8 cellular contexts compared by ENCODE assay signal in the genomic region with DNA sequence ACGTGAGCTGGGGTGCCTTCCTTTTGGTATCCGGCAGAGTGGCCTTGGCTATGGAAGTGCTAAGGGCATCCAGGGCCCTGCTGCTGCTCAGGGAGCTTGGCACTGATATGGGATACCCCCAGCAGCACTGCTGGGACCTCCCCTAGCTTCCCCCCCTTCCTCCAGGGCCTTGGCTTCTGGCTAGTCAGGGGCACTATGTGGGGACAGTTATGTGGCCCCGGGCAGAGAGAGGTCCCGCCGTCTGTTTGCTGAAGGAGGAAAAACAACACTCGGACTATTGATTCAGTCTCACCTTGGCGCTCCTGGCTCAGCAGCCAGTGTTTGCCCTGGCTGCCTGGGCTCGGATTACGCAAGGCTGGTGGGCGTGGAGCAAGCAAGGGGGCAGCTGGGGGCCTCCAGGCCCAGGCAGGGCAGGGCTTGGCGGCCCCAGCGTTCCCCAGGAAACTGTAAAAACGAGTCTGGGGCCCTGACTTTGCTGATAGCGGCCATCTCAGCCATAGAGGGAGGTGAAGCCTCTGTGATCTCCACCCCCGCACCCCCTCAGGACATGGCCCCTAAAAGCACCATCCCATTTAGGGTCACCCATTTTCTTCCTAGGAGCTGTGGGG. TPM values are rescaled to one million over a fixed set of nuclear protein-coding genes. Genes with fewer than 3 reads are reported as not detected.
DNase-seq lines count a peak whose midpoint lies in the region; ATAC-seq, FAIRE-seq and TF ChIP-seq lines count a peak whose summit lies in the region.

No MANE protein-coding gene starts in this region.

- peaks cover 3% of the 10 kb centered on the region for H3K9me1 ChIP-seq in keratinocyte (ENCODE audit: control insufficient read depth, extremely low read depth, insufficient read depth, low read length)

- no peaks in the 10 kb centered on the region for H3K9me3 Mint-ChIP-seq in activated T-cell treated with anti-CD3 and anti-CD28 coated beads, Interleukin-2, amount 50 U/mL, for 72 hours
- H3K9me3 Mint-ChIP-seq in activated CD8-positive, alpha-beta T cell treated with anti-CD3 and anti-CD28 coated beads for 36 hours, result no peaks in the 10 kb centered on the region

- no peaks in the 10 kb centered on the region for H3K27me3 ChIP-seq in keratinocyte (ENCODE audit: control insufficient read depth, extremely low read depth, insufficient read depth, low read length)
- H3K27me3 ChIP-seq in tibial artery, result no peaks in the 10 kb centered on the region

- H2AFZ ChIP-seq in keratinocyte (ENCODE audit: control insufficient read depth, low read length), result no peak overlapping the region

- H3K4me1 ChIP-seq in keratinocyte (ENCODE audit: control insufficient read depth, extremely low read depth, insufficient read depth, low read length) (peaks cover 37% of the 10 kb centered on the region), tibial artery (peaks cover 0 to 44% (median 41%) of the 10 kb centered on the region in 4 donors)

- ATAC-seq in activated T-cell treated with anti-CD3 and anti-CD28 coated beads, Interleukin-2, amount 50 U/mL, for 72 hours (replicated peaks in 1 of 2), result no peak
- no peak for ATAC-seq in activated CD8-positive, alpha-beta T cell treated with anti-CD3 and anti-CD28 coated beads for 36 hours
- ATAC-seq in GM19023 (IDR thresholded peaks at IDR 0.05; ENCODE audit: unreplicated experiment), result no peak

- intact Hi-C loops in activated CD8-positive, alpha-beta T cell treated with anti-CD3 and anti-CD28 coated beads for 36 hours (cut with micrococcal nuclease), result loop anchor here (5.0 kb wide), 2 partner anchors 37 to 57 kb away; no protein-coding TSS in a partner anchor
- intact Hi-C loops in tibial artery (cut with DNase I; ENCODE audit: low total_unique reads), result loop anchor here (5.0 kb wide), 2 partner anchors 58 to 157 kb away; partner anchors contain the start of genes BLM and HDDC3

- CTCF ChIA-PET in activated CD8-positive, alpha-beta T cell treated with anti-CD3 and anti-CD28 coated beads for 36 hours (lab: Charles Lee), result interaction anchor here (0.8 to 2.1 kb wide), 5 partner anchors 11 to 255 kb away, joined by 3 to 18 read pairs (median 7); partner anchors contain the start of gene HDDC3
- CTCF ChIA-PET in GM10248 (lab: Yijun Ruan, JAX), result interaction anchor here (1.4 to 1.9 kb wide), 3 partner anchors 12 to 226 kb away, joined by 3 to 12 read pairs (median 4); no protein-coding TSS in a partner anchor

- no peaks in the 10 kb centered on the region for H3K27me3 Mint-ChIP-seq in activated T-cell treated with anti-CD3 and anti-CD28 coated beads, Interleukin-2, amount 50 U/mL, for 72 hours (ENCODE audit: low read depth)
- no peaks in the 10 kb centered on the region for H3K27me3 Mint-ChIP-seq in activated CD8-positive, alpha-beta T cell treated with anti-CD3 and anti-CD28 coated beads for 36 hours

- no peak overlapping the region for H3K9ac ChIP-seq in keratinocyte (ENCODE audit: control insufficient read depth, extremely low read depth, insufficient read depth, low read length)

- FAIRE-seq in keratinocyte (lab: Jason Lieb, UNC), result no peak

- peaks cover 70% of the 10 kb centered on the region for H3K4me1 Mint-ChIP-seq in activated T-cell treated with anti-CD3 and anti-CD28 coated beads, Interleukin-2, amount 50 U/mL, for 72 hours (ENCODE audit: low read depth)
- peaks cover 43% of the 10 kb centered on the region for H3K4me1 Mint-ChIP-seq in activated CD8-positive, alpha-beta T cell treated with anti-CD3 and anti-CD28 coated beads for 36 hours (ENCODE audit: low read depth)

- TF ChIP-seq CTCF in activated CD8-positive, alpha-beta T cell treated with anti-CD3 and anti-CD28 coated beads for 36 hours (IDR thresholded peaks at IDR 0.05), result no peak
- TF ChIP-seq CTCF in keratinocyte (optimal IDR thresholded peaks at IDR 0.05 in 1 of 3, IDR thresholded peaks at IDR 0.05 in 1 of 3, conservative IDR thresholded peaks at IDR 0.05 in 1 of 3; ENCODE audit: extremely low read depth in 1 of 3, insufficient read depth in 2 of 3, low read length in 3 of 3) (no peak), tibial artery (IDR thresholded peaks at IDR 0.05) (no peak), GM10248 (IDR thresholded peaks at IDR 0.05; ENCODE audit: control extremely low read depth, extremely low read depth, low read depth, missing control alignments) (no peak)

- dilution Hi-C loops in keratinocyte (cut with MboI; ENCODE audit: extremely low pct_ligation_motif_present, low sequenced_read_pairs), result no loop called here

- no peaks in the 10 kb centered on the region for H3K9me3 ChIP-seq in keratinocyte (ENCODE audit: control insufficient read depth, low read depth, low read length)
- H3K9me3 ChIP-seq in tibial artery, result no peaks in the 10 kb centered on the region

- no peak for DNase-seq in activated T-cell treated with anti-CD3 and anti-CD28 coated beads, Interleukin-2, amount 50 U/mL, for 72 hours
- no peak for DNase-seq in activated T-cell treated with anti-CD3 and anti-CD28 coated beads, Interleukin-2, amount 50 U/mL, for 1 hour
- DNase-seq in activated CD8-positive, alpha-beta T cell treated with anti-CD3 and anti-CD28 coated beads for 36 hours, result no peak
- DNase-seq in keratinocyte (ENCODE audit: low read depth, low spot score) (no peak), tibial artery (no peak), GM10248 (ENCODE audit: extremely low spot score) (no peak), UCSD-AML1 (lab: John Stamatoyannopoulos, UW; ENCODE audit: unreplicated experiment) (no peak)

- H3K27ac ChIP-seq in keratinocyte (ENCODE audit: control insufficient read depth, insufficient read depth, low read length), result no peak overlapping the region
- H3K27ac ChIP-seq in tibial artery, result peak overlapping the region; percentile 97 to 98

- POLR2A ChIA-PET in activated CD8-positive, alpha-beta T cell treated with anti-CD3 and anti-CD28 coated beads for 36 hours (lab: Charles Lee), result interaction anchor here (0.6 to 1.7 kb wide), 11 partner anchors 8 to 59 kb away, joined by 3 to 8 read pairs (median 3); partner anchors contain the start of gene MAN2A2
- POLR2A ChIA-PET in GM10248 (lab: Yijun Ruan, JAX), result no interaction called here

- H3K36me3 ChIP-seq in keratinocyte (ENCODE audit: control insufficient read depth in 2 of 2, extremely low read depth in 1 of 2, insufficient read depth in 2 of 2, low read length in 2 of 2) (peaks cover 7 to 24% of the 10 kb centered on the region in 2 experiments), tibial artery (peaks cover 34 to 37% (median 35%) of the 10 kb centered on the region in 3 donors)

- H3K27ac Mint-ChIP-seq in activated T-cell treated with anti-CD3 and anti-CD28 coated beads, Interleukin-2, amount 50 U/mL, for 72 hours, result peak overlapping the region; percentile 100
- H3K27ac Mint-ChIP-seq in activated CD8-positive, alpha-beta T cell treated with anti-CD3 and anti-CD28 coated beads for 36 hours, result no peak overlapping the region

- no peaks in the 10 kb centered on the region for H4K20me1 ChIP-seq in keratinocyte (ENCODE audit: control insufficient read depth, extremely low read depth, insufficient read depth, low read length)

- H3K4me3 ChIP-seq in keratinocyte (ENCODE audit: control insufficient read depth in 2 of 3, extremely low read depth in 1 of 3, insufficient read depth in 2 of 3, low read depth in 1 of 3, low read length in 3 of 3) (no peak overlapping the region), tibial artery (no peak overlapping the region)

- peaks cover 37 to 52% of the 10 kb centered on the region in 2 donors for H3K36me3 Mint-ChIP-seq in activated T-cell treated with anti-CD3 and anti-CD28 coated beads, Interleukin-2, amount 50 U/mL, for 72 hours (ENCODE audit: insufficient read depth in 2 of 2)
- H3K36me3 Mint-ChIP-seq in activated CD8-positive, alpha-beta T cell treated with anti-CD3 and anti-CD28 coated beads for 36 hours (ENCODE audit: low read depth), result peaks cover 41% of the 10 kb centered on the region

- peak overlapping the region; percentile 88 for H3K4me2 ChIP-seq in keratinocyte (ENCODE audit: control insufficient read depth, extremely low read depth, insufficient read depth, low read depth, low read length)

- peak overlapping the region; percentile 90 to 98 for H3K4me3 Mint-ChIP-seq in activated T-cell treated with anti-CD3 and anti-CD28 coated beads, Interleukin-2, amount 50 U/mL, for 72 hours
- peak overlapping the region; percentile 83 for H3K4me3 Mint-ChIP-seq in activated CD8-positive, alpha-beta T cell treated with anti-CD3 and anti-CD28 coated beads for 36 hours

- peaks cover 52% of the 10 kb centered on the region for H3K79me2 ChIP-seq in keratinocyte (ENCODE audit: control insufficient read depth, insufficient read depth, low read length)

RNA-seq across cellular contexts. Expression of gene FURIN, which starts 5.7 kb away (rescaled TPM):
- total RNA-seq in activated T-cell treated with anti-CD3 and anti-CD28 coated beads, Interleukin-2, amount 50 U/mL, for 72 hours, result 100 to 1,000 TPM; 604 to 721 TPM
- total RNA-seq in activated CD8-positive, alpha-beta T cell treated with anti-CD3 and anti-CD28 coated beads for 36 hours, result 100 to 1,000 TPM; 111 to 117 TPM
- polyA plus RNA-seq in keratinocyte, result 22.8 to 36.5 TPM (median 34.7 TPM) in 3 replicates
- 52.4 TPM for polyA plus RNA-seq in keratinocyte (2011; ENCODE audit: low read depth)
- 18.2 and 36.2 TPM in 2 replicates for polyA plus RNA-seq in keratinocyte (2011; cell fraction: cytosol; rRNA removed)
- 54.7 and 61.8 TPM in 2 replicates for polyA plus RNA-seq in keratinocyte (2011; cell fraction: nucleus; rRNA removed)
- 44.8 and 74.3 TPM in 2 replicates for polyA plus RNA-seq in keratinocyte (2012; ENCODE audit: low replicate concordance)
- polyA minus RNA-seq in keratinocyte, result 41.0 to 160 TPM (median 48.8 TPM) in 3 replicates
- 88.1 TPM for polyA minus RNA-seq in keratinocyte (2011; cell fraction: cytosol; rRNA and poly(A)+ RNA removed)
- 67.9 and 69.1 TPM in 2 replicates for polyA minus RNA-seq in keratinocyte (2011; cell fraction: nucleus; rRNA and poly(A)+ RNA removed)

RNA-seq across cellular contexts. Expression of gene FES, which starts 10.2 kb away (rescaled TPM):
- total RNA-seq in activated T-cell treated with anti-CD3 and anti-CD28 coated beads, Interleukin-2, amount 50 U/mL, for 72 hours, result 10 to 100 TPM; 68.3 to 81.5 TPM
- 1 to 10 TPM; 4.1 to 4.6 TPM for total RNA-seq in activated CD8-positive, alpha-beta T cell treated with anti-CD3 and anti-CD28 coated beads for 36 hours
- polyA plus RNA-seq in keratinocyte, result 0.24 to 0.34 TPM (median 0.28 TPM) in 3 replicates
- polyA plus RNA-seq in keratinocyte (2011; ENCODE audit: low read depth), result not detected
- 0.10 and 0.14 TPM in 2 replicates for polyA plus RNA-seq in keratinocyte (2011; cell fraction: cytosol; rRNA removed)
- polyA plus RNA-seq in keratinocyte (2011; cell fraction: nucleus; rRNA removed), result 0.11 and 0.56 TPM in 2 replicates
- 0.16 and 0.82 TPM in 2 replicates for polyA plus RNA-seq in keratinocyte (2012; ENCODE audit: low replicate concordance)
- polyA minus RNA-seq in keratinocyte, result 0.83 to 3.2 TPM in 2 of 3 replicates, not detected in the other
- polyA minus RNA-seq in keratinocyte (2011; cell fraction: cytosol; rRNA and poly(A)+ RNA removed), result not detected
- not detected in 2 replicates for polyA minus RNA-seq in keratinocyte (2011; cell fraction: nucleus; rRNA and poly(A)+ RNA removed)

RNA-seq across cellular contexts. Expression of gene MAN2A2, which starts 29.0 kb away (rescaled TPM):
- 100 to 1,000 TPM; 159 to 190 TPM for total RNA-seq in activated T-cell treated with anti-CD3 and anti-CD28 coated beads, Interleukin-2, amount 50 U/mL, for 72 hours
- total RNA-seq in activated CD8-positive, alpha-beta T cell treated with anti-CD3 and anti-CD28 coated beads for 36 hours, result 10 to 100 TPM; 85.0 to 87.7 TPM
- 6.6 to 13.4 TPM (median 9.7 TPM) in 3 replicates for polyA plus RNA-seq in keratinocyte
- polyA plus RNA-seq in keratinocyte (2011; ENCODE audit: low read depth), result 7.3 TPM
- 6.5 and 7.6 TPM in 2 replicates for polyA plus RNA-seq in keratinocyte (2011; cell fraction: cytosol; rRNA removed)
- 38.8 and 46.7 TPM in 2 replicates for polyA plus RNA-seq in keratinocyte (2011; cell fraction: nucleus; rRNA removed)
- 9.0 and 9.7 TPM in 2 replicates for polyA plus RNA-seq in keratinocyte (2012; ENCODE audit: low replicate concordance)
- polyA minus RNA-seq in keratinocyte, result 16.9 to 46.0 TPM (median 20.4 TPM) in 3 replicates
- polyA minus RNA-seq in keratinocyte (2011; cell fraction: cytosol; rRNA and poly(A)+ RNA removed), result 10.2 TPM
- polyA minus RNA-seq in keratinocyte (2011; cell fraction: nucleus; rRNA and poly(A)+ RNA removed), result 17.4 and 20.3 TPM in 2 replicates

RNA-seq across cellular contexts. Expression of gene HDDC3, which starts 58.2 kb away (rescaled TPM):
- total RNA-seq in activated T-cell treated with anti-CD3 and anti-CD28 coated beads, Interleukin-2, amount 50 U/mL, for 72 hours, result 10 to 100 TPM; 37.6 to 53.7 TPM
- total RNA-seq in activated CD8-positive, alpha-beta T cell treated with anti-CD3 and anti-CD28 coated beads for 36 hours, result 10 to 100 TPM; 34.2 to 35.6 TPM
- polyA plus RNA-seq in keratinocyte, result 10.6 to 12.1 TPM (median 11.8 TPM) in 3 replicates
- polyA plus RNA-seq in keratinocyte (2011; ENCODE audit: low read depth), result 14.6 TPM
- 7.7 and 9.8 TPM in 2 replicates for polyA plus RNA-seq in keratinocyte (2011; cell fraction: cytosol; rRNA removed)
- polyA plus RNA-seq in keratinocyte (2011; cell fraction: nucleus; rRNA removed), result 6.4 and 7.6 TPM in 2 replicates
- 9.4 and 12.4 TPM in 2 replicates for polyA plus RNA-seq in keratinocyte (2012; ENCODE audit: low replicate concordance)
- polyA minus RNA-seq in keratinocyte, result 4.4 to 7.2 TPM (median 6.5 TPM) in 3 replicates
- polyA minus RNA-seq in keratinocyte (2011; cell fraction: cytosol; rRNA and poly(A)+ RNA removed), result 9.4 TPM
- polyA minus RNA-seq in keratinocyte (2011; cell fraction: nucleus; rRNA and poly(A)+ RNA removed), result 2.2 and 4.1 TPM in 2 replicates

Comparison
In these comparisons a context has a peak if more than half of its experiments do, and no peak if none do; other contexts are left out.
1. RNA of gene FURIN, which starts 5.7 kb away (total RNA-seq): 604 to 721 TPM in activated T-cell treated with anti-CD3 and anti-CD28 coated beads, Interleukin-2, amount 50 U/mL, for 72 hours; 111 to 117 TPM in activated CD8-positive, alpha-beta T cell treated with anti-CD3 and anti-CD28 coated beads for 36 hours; every median in the first group is over 4 times any median in the second.
2. RNA of gene FES, which starts 10.2 kb away (total RNA-seq): 68.3 to 81.5 TPM in activated T-cell treated with anti-CD3 and anti-CD28 coated beads, Interleukin-2, amount 50 U/mL, for 72 hours; 4.1 to 4.6 TPM in activated CD8-positive, alpha-beta T cell treated with anti-CD3 and anti-CD28 coated beads for 36 hours; every median in the first group is over 10 times any median in the second.